In the genomic region with DNA sequence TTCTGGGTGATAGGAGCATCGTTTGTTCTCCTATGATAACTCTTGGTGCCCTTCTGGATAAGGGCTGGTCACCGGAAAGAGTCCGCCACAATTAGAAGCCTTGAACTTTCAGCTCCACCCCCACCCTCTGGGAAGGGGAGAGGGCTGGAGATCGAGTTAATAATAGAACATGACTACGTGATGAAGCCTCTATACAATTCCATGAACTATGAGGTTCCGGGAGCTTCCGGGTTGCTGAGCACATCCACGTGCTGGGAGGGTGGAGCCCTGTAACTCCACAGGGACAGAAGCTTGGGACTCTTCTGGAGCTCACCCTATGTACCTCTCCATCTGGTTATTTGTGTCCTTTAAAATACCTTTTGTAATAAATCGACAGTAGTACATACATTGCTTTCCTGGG, we compare ENCODE assay signal across 24 cellular contexts. TPM values are rescaled to one million over a fixed set of nuclear protein-coding genes. Genes with fewer than 3 reads are reported as not detected.
DNase-seq lines count a peak whose midpoint lies in the region; ATAC-seq and TF ChIP-seq lines count a peak whose summit lies in the region.
"Had no signal": no experiment of that assay in that cellular context is flagged by ENCODE, and none has a peak within 500 bp of the region (broad histone marks: within the 10 kb centered on the region; RNA-seq: fewer than 3 reads in every experiment).

No MANE protein-coding gene starts in this region.

- POLR2A ChIA-PET in T-cell (lab: Charles Lee): no interaction called here

- H3K4me1 Mint-ChIP-seq in T-cell: no peaks in the 10 kb centered on the region
- H3K4me1 Mint-ChIP-seq: stimulated activated naive CD8-positive, alpha-beta T cell treated with anti-CD3 and anti-CD28 coated beads, Interleukin-15, amount 100 ng/mL, for 72 hours had no signal

- H3K4me3 Mint-ChIP-seq in T-cell: no peak overlapping the region
- H3K4me3 Mint-ChIP-seq: activated CD8-positive, alpha-beta T cell treated with anti-CD3 and anti-CD28 coated beads for 36 hours; CD8-positive, alpha-beta T cell; nephron progenitor cell; stimulated activated naive CD8-positive, alpha-beta T cell treated with anti-CD3 and anti-CD28 coated beads, Interleukin-15, amount 100 ng/mL, for 72 hours had no signal

- DNase-seq in brain microvascular endothelial cell (peak; percentile 63), left ventricle myocardium inferior (peak; percentile 52), myocyte (ENCODE audit: low read depth) (peak; percentile 50), NCI-H2196 (lab: John Stamatoyannopoulos, UW; ENCODE audit: unreplicated experiment) (no peak), T-cell (no peak), NCI-H1694 treated with DMSO at 0.1 percent for 48 hours (lab: John Stamatoyannopoulos, UW) (no peak), NCI-H345 treated with DMSO at 0.1 percent for 48 hours (lab: John Stamatoyannopoulos, UW; ENCODE audit: unreplicated experiment) (no peak)
- DNase-seq: activated CD4-positive, CD25-positive, alpha-beta regulatory T cell; activated CD8-positive, alpha-beta T cell treated with anti-CD3 and anti-CD28 coated beads for 36 hours; activated naive CD4-positive, alpha-beta T cell treated with Interleukin-2 at 50 U/mL for 16 hours; activated T-cell treated with anti-CD3 and anti-CD28 coated beads, Interleukin-2, amount 50 U/mL, for 1 hour; CD8-positive, alpha-beta T cell; DMS53; NCI-H1930; NCI-H446 treated with DMSO at 0.1 percent for 48 hours; nephron progenitor cell; Peyer's patch; posterior cingulate gyrus; stimulated activated CD4-positive, alpha-beta T cell treated with anti-CD3 and anti-CD28 coated beads, Interleukin-4, amount 100 ng/mL, for 1 hour; stimulated activated naive CD8-positive, alpha-beta T cell treated with anti-CD3 and anti-CD28 coated beads, Interleukin-15, amount 100 ng/mL, for 72 hours; T1000; transverse colon had no signal

- CTCF ChIA-PET in T-cell (lab: Charles Lee): no interaction called here

- H3K4me3 ChIP-seq in brain microvascular endothelial cell (ENCODE audit: low read depth, low read length) (no peak overlapping the region), left ventricle myocardium inferior (peak overlapping the region; percentile 29)
- H3K4me3 ChIP-seq: GM12878, Peyer's patch, transverse colon had no signal

- no peak overlapping the region for H3K27ac Mint-ChIP-seq in T-cell
- H3K27ac Mint-ChIP-seq: activated CD8-positive, alpha-beta T cell treated with anti-CD3 and anti-CD28 coated beads for 36 hours; CD8-positive, alpha-beta T cell; nephron progenitor cell; stimulated activated naive CD8-positive, alpha-beta T cell treated with anti-CD3 and anti-CD28 coated beads, Interleukin-15, amount 100 ng/mL, for 72 hours had no signal

- H3K27me3 Mint-ChIP-seq in T-cell: no peaks in the 10 kb centered on the region
- H3K27me3 Mint-ChIP-seq: stimulated activated naive CD8-positive, alpha-beta T cell treated with anti-CD3 and anti-CD28 coated beads, Interleukin-15, amount 100 ng/mL, for 72 hours had no signal

- H3K9me3 Mint-ChIP-seq in T-cell: peaks cover 0 to 2% (median 0%) of the 10 kb centered on the region in 3 donors
- H3K9me3 Mint-ChIP-seq: activated CD8-positive, alpha-beta T cell treated with anti-CD3 and anti-CD28 coated beads for 36 hours; CD8-positive, alpha-beta T cell; nephron progenitor cell; stimulated activated naive CD8-positive, alpha-beta T cell treated with anti-CD3 and anti-CD28 coated beads, Interleukin-15, amount 100 ng/mL, for 72 hours had no signal

- TF ChIP-seq CTCF in brain microvascular endothelial cell (IDR thresholded peaks at IDR 0.05; ENCODE audit: low read depth, low read length, missing control alignments): no peak
- no peak for TF ChIP-seq CTCF in left ventricle myocardium inferior (IDR thresholded peaks at IDR 0.05; ENCODE audit: borderline replicate concordance)

- no peaks in the 10 kb centered on the region for H3K36me3 Mint-ChIP-seq in T-cell
- H3K36me3 Mint-ChIP-seq: CD8-positive, alpha-beta T cell had no signal

- in situ Hi-C loops in brain microvascular endothelial cell (cut with HindIII; ENCODE audit: low pct_ligation_motif_present, low sequenced_read_pairs): no loop called here

- no peak for ATAC-seq in T-cell (replicated peaks in 1 of 4)
- ATAC-seq: activated CD8-positive, alpha-beta T cell treated with anti-CD3 and anti-CD28 coated beads for 36 hours; CD8-positive, alpha-beta T cell; GM12878; SK-N-SH treated with all-trans-retinoic acid at 6 μM for 48 hours; stimulated activated naive CD8-positive, alpha-beta T cell treated with anti-CD3 and anti-CD28 coated beads, Interleukin-15, amount 100 ng/mL, for 72 hours had no signal

- peaks cover 60% of the 10 kb centered on the region for H3K4me1 ChIP-seq in left ventricle myocardium inferior
- H3K4me1 ChIP-seq: Peyer's patch, transverse colon had no signal

- no peaks in the 10 kb centered on the region for H3K36me3 ChIP-seq in brain microvascular endothelial cell (replicated peaks)
- no peaks in the 10 kb centered on the region for H3K36me3 ChIP-seq in left ventricle myocardium inferior
- H3K36me3 ChIP-seq: Peyer's patch, transverse colon had no signal

- H3K27ac ChIP-seq in brain microvascular endothelial cell: no peak overlapping the region
- H3K27ac ChIP-seq in left ventricle myocardium inferior (replicated peaks): peak overlapping the region; percentile 67
- H3K27ac ChIP-seq: Peyer's patch, transverse colon had no signal

- intact Hi-C loops in left ventricle myocardium inferior (cut with micrococcal nuclease): no loop called here

- H3K9me3 ChIP-seq in left ventricle myocardium inferior (replicated peaks): no peaks in the 10 kb centered on the region
- H3K9me3 ChIP-seq: Peyer's patch, transverse colon had no signal

- no peaks in the 10 kb centered on the region for H3K27me3 ChIP-seq in brain microvascular endothelial cell (replicated peaks)
- no peaks in the 10 kb centered on the region for H3K27me3 ChIP-seq in left ventricle myocardium inferior (ENCODE audit: low read depth)
- H3K27me3 ChIP-seq: Peyer's patch, transverse colon had no signal

RNA-seq across cellular contexts. Expression of gene ARHGAP42, which starts 40.3 kb away (rescaled TPM):
- total RNA-seq in left ventricle myocardium inferior (11.1 TPM), myocyte (21.2 and 26.2 TPM in 2 replicates), T-cell (under 1 TPM; 0.13 to 0.82 (median 0.49) TPM)
- polyA plus RNA-seq in myocyte (2012): 4.6 TPM

Comparison
In these comparisons a context has a peak if more than half of its experiments do, and no peak if none do; other contexts are left out.
1. DNase-seq: peak in brain microvascular endothelial cell (single experiment), left ventricle myocardium inferior (single experiment) and myocyte (single experiment); none in NCI-H2196 (single experiment), T-cell (0 of 34), NCI-H1694 treated with DMSO at 0.1 percent for 48 hours (single experiment) and NCI-H345 treated with DMSO at 0.1 percent for 48 hours (single experiment).